ENCODE assay signal across 8 cellular contexts in the genomic region with DNA sequence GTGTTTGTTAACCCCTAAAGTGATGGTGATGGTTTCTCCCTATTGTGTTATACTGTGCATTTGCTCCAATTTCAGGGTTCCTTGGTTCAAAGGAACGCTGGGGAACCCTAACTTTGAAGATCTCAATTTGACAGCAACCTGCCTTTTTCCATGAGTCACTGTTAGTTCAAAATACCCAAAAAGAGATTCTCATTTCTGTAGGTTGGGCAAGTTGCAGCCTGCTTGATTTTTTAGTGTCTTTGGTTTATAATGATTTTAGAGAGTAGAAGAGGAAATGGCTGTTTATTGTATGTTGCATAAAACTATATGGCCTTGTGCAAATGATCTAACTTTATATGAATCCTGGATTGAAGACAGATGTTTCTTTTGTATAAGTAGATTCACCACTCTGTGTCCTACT. TPM values are rescaled to one million over a fixed set of nuclear protein-coding genes. Genes with fewer than 3 reads are reported as not detected.
A peak's percentile ranks its signal among the peaks of the same experiment; 100 is the strongest.
DNase-seq lines count a peak whose midpoint lies in the region; ATAC-seq and TF ChIP-seq lines count a peak whose summit lies in the region.

No MANE protein-coding gene starts in this region.

- DNase-seq in HFFc6, result no peak
- no peak for DNase-seq in Peyer's patch
- peak; percentile 16 to 44 for DNase-seq in erythroblast (lab: John Stamatoyannopoulos, UW)
- DNase-seq in iPS-NIHi11 (ENCODE audit: low spot score), result no peak
- DNase-seq in head of caudate nucleus, result no peak
- DNase-seq in G401 (ENCODE audit: low spot score), result no peak
- DNase-seq in mesendoderm, result no peak

- H3K4me3 ChIP-seq in Peyer's patch (no peak overlapping the region), mesendoderm (ENCODE audit: low read length) (no peak overlapping the region)

- peaks cover 58% of the 10 kb centered on the region for H3K4me1 Mint-ChIP-seq in HFFc6 (ENCODE audit: low read depth)
- H3K4me1 Mint-ChIP-seq in stimulated activated memory B cell treated with anti-CD40 and anti-IgM and Interleukin-4, amounts not matched to agents 10 μg/mL and 1 μg/mL and 100 μg/mL, for 72 hours, result peaks cover 32% of the 10 kb centered on the region

- H3K9me3 Mint-ChIP-seq in HFFc6, result no peaks in the 10 kb centered on the region
- peaks cover 2% of the 10 kb centered on the region for H3K9me3 Mint-ChIP-seq in stimulated activated memory B cell treated with anti-CD40 and anti-IgM and Interleukin-4, amounts not matched to agents 10 μg/mL and 1 μg/mL and 100 μg/mL, for 72 hours

- intact Hi-C loops in head of caudate nucleus (cut with DNase I), result no loop called here

- no peak overlapping the region for H2BK15ac ChIP-seq in mesendoderm (replicated peaks; ENCODE audit: low read depth)

- in situ Hi-C loops in G401 (cut with HindIII; ENCODE audit: low sequenced_read_pairs), result no loop called here

- H3K4me3 Mint-ChIP-seq in HFFc6, result peak overlapping the region; percentile 10
- H3K4me3 Mint-ChIP-seq in stimulated activated memory B cell treated with anti-CD40 and anti-IgM and Interleukin-4, amounts not matched to agents 10 μg/mL and 1 μg/mL and 100 μg/mL, for 72 hours, result no peak overlapping the region

- no peak overlapping the region for H2AK5ac ChIP-seq in mesendoderm (ENCODE audit: low read length)

- TF ChIP-seq CTCF in HFFc6 (IDR thresholded peaks at IDR 0.05) (no peak), Peyer's patch (IDR thresholded peaks at IDR 0.05) (no peak)

- H3K4me1 ChIP-seq in Peyer's patch (peaks cover 0 to 67% (median 11%) of the 10 kb centered on the region in 4 donors), mesendoderm (ENCODE audit: control insufficient read depth, low read depth, low read length) (peaks cover 6% of the 10 kb centered on the region)

- TF ChIP-seq POLR2A in Peyer's patch (IDR thresholded peaks at IDR 0.05), result no peak
- no peak for TF ChIP-seq POLR2A in erythroblast (IDR thresholded peaks at IDR 0.05; ENCODE audit: low read length)

- H3K9me3 ChIP-seq in Peyer's patch, result no peaks in the 10 kb centered on the region

- no peak overlapping the region for H4K8ac ChIP-seq in mesendoderm (ENCODE audit: low read depth, low read length)

- H3K36me3 ChIP-seq in Peyer's patch (no peaks in the 10 kb centered on the region), mesendoderm (ENCODE audit: control insufficient read depth, insufficient read depth, low read length) (no peaks in the 10 kb centered on the region)

- H3K56ac ChIP-seq in mesendoderm (ENCODE audit: low read length), result no peak overlapping the region

- H3K27ac Mint-ChIP-seq in HFFc6, result peak overlapping the region; percentile 70
- peak overlapping the region; percentile 71 for H3K27ac Mint-ChIP-seq in stimulated activated memory B cell treated with anti-CD40 and anti-IgM and Interleukin-4, amounts not matched to agents 10 μg/mL and 1 μg/mL and 100 μg/mL, for 72 hours

- no peak overlapping the region for H3K23ac ChIP-seq in mesendoderm (ENCODE audit: low read length)

- no peaks in the 10 kb centered on the region; the same call in 1 of the 2 replicates for H3K27me3 Mint-ChIP-seq in HFFc6 (ENCODE audit: insufficient read depth)
- H3K27me3 Mint-ChIP-seq in stimulated activated memory B cell treated with anti-CD40 and anti-IgM and Interleukin-4, amounts not matched to agents 10 μg/mL and 1 μg/mL and 100 μg/mL, for 72 hours, result no peaks in the 10 kb centered on the region

- H3K9ac ChIP-seq in mesendoderm (ENCODE audit: low read length), result no peak overlapping the region

- H3K79me2 ChIP-seq in mesendoderm (ENCODE audit: control insufficient read depth, insufficient read depth, low read length), result peaks cover 2% of the 10 kb centered on the region

- ATAC-seq in stimulated activated memory B cell treated with anti-CD40 and anti-IgM and Interleukin-4, amounts not matched to agents 10 μg/mL and 1 μg/mL and 100 μg/mL, for 72 hours, result no peak

- no peak overlapping the region for H2BK120ac ChIP-seq in mesendoderm (ENCODE audit: low read depth, low read length)

- no peak overlapping the region for H2BK5ac ChIP-seq in mesendoderm (ENCODE audit: low read length)

- peaks cover 3% of the 10 kb centered on the region for H3K79me1 ChIP-seq in mesendoderm (ENCODE audit: low read length)

- H3K36me3 Mint-ChIP-seq in HFFc6 (ENCODE audit: low read depth), result no peaks in the 10 kb centered on the region
- H3K36me3 Mint-ChIP-seq in stimulated activated memory B cell treated with anti-CD40 and anti-IgM and Interleukin-4, amounts not matched to agents 10 μg/mL and 1 μg/mL and 100 μg/mL, for 72 hours, result no peaks in the 10 kb centered on the region

- no CpG with 5 or more reads among the region's 1 CpG for WGBS in mesendoderm (ENCODE audit: extremely low coverage, insufficient coverage, low lambda C conversion rate)

- H3K27me3 ChIP-seq in Peyer's patch, result no peaks in the 10 kb centered on the region
- no peaks in the 10 kb centered on the region for H3K27me3 ChIP-seq in mesendoderm (ENCODE audit: insufficient read depth, low read length, poor library complexity)

- no peak overlapping the region for H3K18ac ChIP-seq in mesendoderm (ENCODE audit: low read length)

- H3K4ac ChIP-seq in mesendoderm (ENCODE audit: low read depth, low read length), result no peak overlapping the region

- H3K27ac ChIP-seq in Peyer's patch (peak overlapping the region; percentile 55 to 74 (median 66)), mesendoderm (ENCODE audit: low read depth, low read length) (no peak overlapping the region)

- no peak overlapping the region for H4K5ac ChIP-seq in mesendoderm (ENCODE audit: low read length)

- no peak overlapping the region for H3K4me2 ChIP-seq in mesendoderm (ENCODE audit: low read length)

RNA-seq across cellular contexts. Expression of a gene that starts 23.1 kb away (rescaled TPM):
- 1 to 10 TPM; 6.6 to 8.9 (median 6.9) TPM for total RNA-seq in HFFc6 (2021; fragmentation: NEBNext Ultra II Directional; extraction: Animal tissue kit (Norgen Biotek cat#: 25700))
- total RNA-seq in Peyer's patch, result 10 to 100 TPM; 31.9 to 76.7 (median 40.5) TPM
- 5.7 and 26.7 TPM in 2 replicates for total RNA-seq in G401 (2014; rRNA removed; shearing (Covaris generic))
- polyA plus RNA-seq in mesendoderm (2013, experiment 1 of 2), result 10.6 TPM
- polyA plus RNA-seq in mesendoderm (2013, experiment 2 of 2), result 11.9 TPM

Comparison
In these comparisons a context has a peak if more than half of its experiments do, and no peak if none do; other contexts are left out.
1. DNase-seq: peak in erythroblast (2 of 2); none in HFFc6 (single experiment), Peyer's patch (0 of 3), iPS-NIHi11 (single experiment), head of caudate nucleus (0 of 42), G401 (single experiment) and mesendoderm (single experiment).